ENCODE assay signal across 16 cellular contexts in the genomic region with DNA sequence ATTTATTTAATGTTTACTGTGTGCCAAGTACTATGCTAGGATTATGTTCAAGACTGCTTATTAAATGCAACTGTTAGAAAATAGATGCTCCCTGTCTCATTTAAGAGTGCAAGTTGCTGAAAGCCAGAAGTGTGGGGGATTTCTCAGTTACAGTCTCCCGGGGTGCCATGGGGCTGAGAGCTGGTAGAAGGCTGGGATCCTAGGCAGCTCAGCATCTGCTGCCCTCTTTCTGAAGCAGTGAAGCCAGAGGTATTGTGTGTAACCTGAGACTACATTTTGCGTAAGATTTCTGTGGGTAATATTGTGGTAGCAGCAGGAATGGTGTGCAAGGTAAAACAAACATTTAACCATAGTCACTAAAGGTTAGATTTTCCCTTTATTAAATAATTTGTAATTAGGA.
DNase-seq lines count a peak whose midpoint lies in the region; ATAC-seq and TF ChIP-seq lines count a peak whose summit lies in the region.
"Had no signal": no experiment of that assay in that cellular context is flagged by ENCODE, and none has a peak within 500 bp of the region (broad histone marks: within the 10 kb centered on the region; RNA-seq: fewer than 3 reads in every experiment).

No MANE protein-coding gene starts in this region.

- WGBS in mammary epithelial cell (ENCODE audit: low coverage, missing lambda C conversion rate) = 95% methylated on average over 2 of the region's 2 CpGs
- 71 to 78% methylated on average over 2 of the region's 2 CpGs for WGBS in GM23248 (ENCODE audit: low coverage in 1 of 2, low lambda C conversion rate in 2 of 2, missing lambda C conversion rate in 2 of 2), 2 experiments

- dilution Hi-C loops in mammary epithelial cell (cut with HindIII; ENCODE audit: low sequenced_read_pairs) = no loop called here

- no peak for TF ChIP-seq CTCF in mammary epithelial cell (conservative IDR thresholded peaks at IDR 0.05 in 1 of 2, IDR thresholded peaks at IDR 0.05 in 1 of 2; ENCODE audit: extremely low read depth in 1 of 2, insufficient read depth in 1 of 2, low read depth in 1 of 2, low read length in 2 of 2)

- no peaks in the 10 kb centered on the region for H3F3A ChIP-seq in GM23248 (ENCODE audit: insufficient read depth)

- H3K9me3 Mint-ChIP-seq in activated naive CD8-positive, alpha-beta T cell (ENCODE audit: low read depth) = peaks cover 3% of the 10 kb centered on the region
- no peaks in the 10 kb centered on the region for H3K9me3 Mint-ChIP-seq in activated naive CD8-positive, alpha-beta T cell treated with anti-CD3 and anti-CD28 coated beads, Interleukin-2, amount 50 U/mL, for 24 hours

- H2AFZ ChIP-seq in mammary epithelial cell (ENCODE audit: low read depth, low read length) (no peak overlapping the region), GM23248 (no peak overlapping the region)

- H4K20me1 ChIP-seq in mammary epithelial cell (ENCODE audit: insufficient read depth, low read length) (no peaks in the 10 kb centered on the region), GM23248 (ENCODE audit: insufficient read depth) (no peaks in the 10 kb centered on the region)

- H3K9ac ChIP-seq in mammary epithelial cell (ENCODE audit: insufficient read depth, low read length) (no peak overlapping the region), GM23248 (no peak overlapping the region)

- peaks cover 5% of the 10 kb centered on the region for H3K36me3 Mint-ChIP-seq in activated naive CD8-positive, alpha-beta T cell
- H3K36me3 Mint-ChIP-seq in activated naive CD8-positive, alpha-beta T cell treated with anti-CD3 and anti-CD28 coated beads, Interleukin-2, amount 50 U/mL, for 24 hours (ENCODE audit: low read depth) = peaks cover 11% of the 10 kb centered on the region

- H3K4me1 ChIP-seq in mammary epithelial cell (ENCODE audit: insufficient read depth, low read length) = peaks cover 5% of the 10 kb centered on the region
- peaks cover under 1% of the 10 kb centered on the region; the same call in 1 of the 2 replicates for H3K4me1 ChIP-seq in GM23248 (ENCODE audit: insufficient read depth)

- H3K4me3 Mint-ChIP-seq in activated naive CD8-positive, alpha-beta T cell = no peak overlapping the region
- H3K4me3 Mint-ChIP-seq in activated naive CD8-positive, alpha-beta T cell treated with anti-CD3 and anti-CD28 coated beads, Interleukin-2, amount 50 U/mL, for 24 hours = no peak overlapping the region
- H3K4me3 Mint-ChIP-seq: activated CD4-positive, alpha-beta memory T cell treated with anti-CD3 and anti-CD28 coated beads, Interleukin-2, amount 10 ng/mL, durations not matched to agents 7 days and 5 days had no signal

- in situ Hi-C loops in mammary epithelial cell (cut with MboI; ENCODE audit: low sequenced_read_pairs in 2 of 2) (no loop called here), GM23248 (cut with MboI) (no loop called here)

- peaks cover 46% of the 10 kb centered on the region for H3K4me1 Mint-ChIP-seq in activated naive CD8-positive, alpha-beta T cell (ENCODE audit: low read depth)
- H3K4me1 Mint-ChIP-seq in activated naive CD8-positive, alpha-beta T cell treated with anti-CD3 and anti-CD28 coated beads, Interleukin-2, amount 50 U/mL, for 24 hours = peaks cover 36% of the 10 kb centered on the region
- H3K4me1 Mint-ChIP-seq: activated CD4-positive, alpha-beta memory T cell treated with anti-CD3 and anti-CD28 coated beads, Interleukin-2, amount 10 ng/mL, durations not matched to agents 7 days and 5 days had no signal

- ATAC-seq in activated naive CD8-positive, alpha-beta T cell treated with anti-CD3 and anti-CD28 coated beads, Interleukin-2, amount 50 U/mL, for 24 hours = no peak
- no peak for ATAC-seq in GM21381 (IDR thresholded peaks at IDR 0.05; ENCODE audit: unreplicated experiment)
- ATAC-seq: GM12878, Panc1 had no signal

- no TSS peak for BruUV-seq in mammary epithelial cell (replicated peaks; lab: Mats Ljungman, UMichigan)

- H3K36me3 ChIP-seq in mammary epithelial cell (ENCODE audit: insufficient read depth, low read length) = no peaks in the 10 kb centered on the region
- H3K36me3 ChIP-seq in GM23248 (ENCODE audit: low read depth) = no peaks in the 10 kb centered on the region

- H3K27ac ChIP-seq in mammary epithelial cell (ENCODE audit: insufficient read depth, low read depth, low read length) = no peak overlapping the region
- no peak overlapping the region for H3K27ac ChIP-seq in GM23248

- H3K27ac Mint-ChIP-seq in activated naive CD8-positive, alpha-beta T cell = peak overlapping the region; percentile 35
- H3K27ac Mint-ChIP-seq in activated naive CD8-positive, alpha-beta T cell treated with anti-CD3 and anti-CD28 coated beads, Interleukin-2, amount 50 U/mL, for 24 hours = no peak overlapping the region
- H3K27ac Mint-ChIP-seq: activated CD4-positive, alpha-beta memory T cell treated with anti-CD3 and anti-CD28 coated beads, Interleukin-2, amount 10 ng/mL, durations not matched to agents 7 days and 5 days had no signal

- H3K27me3 Mint-ChIP-seq in activated naive CD8-positive, alpha-beta T cell = no peaks in the 10 kb centered on the region
- H3K27me3 Mint-ChIP-seq in activated naive CD8-positive, alpha-beta T cell treated with anti-CD3 and anti-CD28 coated beads, Interleukin-2, amount 50 U/mL, for 24 hours = no peaks in the 10 kb centered on the region
- H3K27me3 Mint-ChIP-seq: activated CD4-positive, alpha-beta memory T cell treated with anti-CD3 and anti-CD28 coated beads, Interleukin-2, amount 10 ng/mL, durations not matched to agents 7 days and 5 days had no signal

- H3K4me2 ChIP-seq in mammary epithelial cell (ENCODE audit: insufficient read depth, low read depth, low read length) (no peak overlapping the region), GM23248 (ENCODE audit: unreplicated experiment) (no peak overlapping the region)

- intact Hi-C loops in mammary epithelial cell (cut with micrococcal nuclease) = no loop called here

- no peaks in the 10 kb centered on the region for H3K27me3 ChIP-seq in mammary epithelial cell (ENCODE audit: insufficient read depth, low read length)
- no peaks in the 10 kb centered on the region for H3K27me3 ChIP-seq in GM23248 (replicated peaks; ENCODE audit: insufficient read depth)

- no peak for DNase-seq in activated naive CD8-positive, alpha-beta T cell treated with anti-CD3 and anti-CD28 coated beads, Interleukin-2, amount 50 U/mL, for 24 hours
- DNase-seq in NCI-H69 (lab: John Stamatoyannopoulos, UW) = peak; percentile 88
- peak; percentile 35 for DNase-seq in mammary epithelial cell
- DNase-seq in GM23248 = no peak
- DNase-seq in activated CD4-positive, alpha-beta T cell treated with anti-CD3 and anti-CD28 coated beads, Interleukin-2, amount 50 U/mL, for 4 hours = no peak
- DNase-seq in NCI-H2227 (lab: John Stamatoyannopoulos, UW; ENCODE audit: unreplicated experiment) = no peak
- DNase-seq: activated CD4-positive, alpha-beta memory T cell treated with anti-CD3 and anti-CD28 coated beads, Interleukin-2, amount 10 ng/mL, durations not matched to agents 7 days and 5 days; amniotic stem cell; Caco-2; NCI-H187; NCI-H774; retina had no signal

- no peaks in the 10 kb centered on the region for H3K9me3 ChIP-seq in mammary epithelial cell (replicated peaks; ENCODE audit: insufficient read depth, low read length)
- H3K9me3 ChIP-seq in GM23248 (ENCODE audit: low read depth) = no peaks in the 10 kb centered on the region

- CTCF ChIA-PET in mammary epithelial cell (lab: Charles Lee; ENCODE audit: low non-redundant PET) = no interaction called here

- H3K9me2 ChIP-seq in GM23248 (ENCODE audit: insufficient read depth) = no peaks in the 10 kb centered on the region

- H3K4me3 ChIP-seq in mammary epithelial cell (replicated peaks in 1 of 3; ENCODE audit: insufficient read depth in 1 of 3, low read depth in 2 of 3, low read length in 3 of 3) (no peak overlapping the region), GM23248 (no peak overlapping the region)
- H3K4me3 ChIP-seq: GM12878 had no signal

- no peaks in the 10 kb centered on the region for H3K79me2 ChIP-seq in mammary epithelial cell (ENCODE audit: insufficient read depth, low read length)
- no peaks in the 10 kb centered on the region for H3K79me2 ChIP-seq in GM23248 (ENCODE audit: insufficient read depth)

Comparison
In these comparisons a context has a peak if more than half of its experiments do, and no peak if none do; other contexts are left out.
1. DNase-seq: peak in NCI-H69 (single experiment) and mammary epithelial cell (single experiment); none in activated naive CD8-positive, alpha-beta T cell treated with anti-CD3 and anti-CD28 coated beads, Interleukin-2, amount 50 U/mL, for 24 hours (single experiment), GM23248 (single experiment), activated CD4-positive, alpha-beta T cell treated with anti-CD3 and anti-CD28 coated beads, Interleukin-2, amount 50 U/mL, for 4 hours (0 of 2) and NCI-H2227 (single experiment).